1 cellular context compared by ENCODE assay signal in genomic region chr6:17311595-17312311, GRCh38.
A peak's percentile ranks its signal among the peaks of the same experiment; 100 is the strongest.
TF ChIP-seq lines count a peak whose summit lies in the region.

No MANE protein-coding gene starts in this region.

TF ChIP-seq in K562, 482 proteins besides CTCF, POLR2A, EP300 and RAD21 (continued from another document and continues in another):
- no peak for TF ChIP-seq ZNF398 (CRISPR knock-in tag; IDR thresholded peaks at IDR 0.05)
- no peak for TF ChIP-seq ZHX1 (conservative IDR thresholded peaks at IDR 0.05; ENCODE audit: low read length)
- 0 out of 2 replicates have a peak, but pooled peaks have one; percentile 43 for TF ChIP-seq CEBPG (CRISPR knock-in tag; IDR thresholded peaks at IDR 0.05)
- TF ChIP-seq CEBPG (tag; conservative IDR thresholded peaks at IDR 0.05 in 1 of 2, IDR thresholded peaks at IDR 0.05 in 1 of 2), result peak; percentile 59 to 92; a peak in 3 of 4 replicates
- TF ChIP-seq ZNF785 (CRISPR knock-in tag; IDR thresholded peaks at IDR 0.05), result no peak
- peak; percentile 68 for TF ChIP-seq NFE2L1 (tag; IDR thresholded peaks at IDR 0.05; ENCODE audit: borderline replicate concordance, low read depth)
- peak; percentile 82 for TF ChIP-seq MAFK (IDR thresholded peaks at IDR 0.05; ENCODE audit: low read length)
- TF ChIP-seq PML (IDR thresholded peaks at IDR 0.05; ENCODE audit: low read length), result no peak
- TF ChIP-seq AFF1 (IDR thresholded peaks at IDR 0.05; ENCODE audit: low read depth in 1 of 2, partially characterized antibody in 2 of 2), result peak in 1 of 2 experiments; percentile 43
- peak; percentile 68; the same call in 1 of the 2 replicates for TF ChIP-seq ZKSCAN8 (CRISPR knock-in tag; IDR thresholded peaks at IDR 0.05)
- TF ChIP-seq E2F5 (CRISPR knock-in tag; IDR thresholded peaks at IDR 0.05), result 0 out of 2 replicates have a peak, but pooled peaks have one; percentile 49
- peak; percentile 55 for TF ChIP-seq GABPA (tag; conservative IDR thresholded peaks at IDR 0.05; ENCODE audit: low read depth)
- TF ChIP-seq MGA (IDR thresholded peaks at IDR 0.05), result peak; percentile 96
- TF ChIP-seq ATF1 (CRISPR knock-in tag; IDR thresholded peaks at IDR 0.05), result no peak
- TF ChIP-seq ATF1 (tag; IDR thresholded peaks at IDR 0.05), result peak; percentile 51; the same call in 1 of the 2 replicates
- no peak for TF ChIP-seq TFAM (CRISPR knock-in tag; conservative IDR thresholded peaks at IDR 0.05)
- TF ChIP-seq ZNF146 (CRISPR knock-in tag; IDR thresholded peaks at IDR 0.05; ENCODE audit: unreplicated experiment), result no peak
- TF ChIP-seq ATF4 (CRISPR knock-in tag; IDR thresholded peaks at IDR 0.05), result no peak
- TF ChIP-seq ZNF165 (CRISPR knock-in tag; IDR thresholded peaks at IDR 0.05; ENCODE audit: borderline replicate concordance), result no peak
- no peak for TF ChIP-seq TEAD1 (CRISPR knock-in tag; IDR thresholded peaks at IDR 0.05)
- peak; percentile 51; the same call in 1 of the 2 replicates for TF ChIP-seq CTBP1 (IDR thresholded peaks at IDR 0.05; ENCODE audit: borderline replicate concordance)
- TF ChIP-seq FOXK2 (conservative IDR thresholded peaks at IDR 0.05 in 1 of 2, IDR thresholded peaks at IDR 0.05 in 1 of 2; ENCODE audit: low read depth in 2 of 2), result peak in 1 of 2 experiments; percentile 30; a peak in 2 of 4 replicates
- TF ChIP-seq FOXA3 (CRISPR knock-in tag; conservative IDR thresholded peaks at IDR 0.05 in 1 of 2, IDR thresholded peaks at IDR 0.05 in 1 of 2), result no peak
- TF ChIP-seq MEF2A (IDR thresholded peaks at IDR 0.05; ENCODE audit: control insufficient read depth, low read depth, low read length), result peak; percentile 82
- no peak for TF ChIP-seq HDGF (IDR thresholded peaks at IDR 0.05)
- TF ChIP-seq HNRNPK (IDR thresholded peaks at IDR 0.05; ENCODE audit: low read depth, low read length, poor library complexity, severe bottlenecking), result no peak
- no peak for TF ChIP-seq CHD4 (IDR thresholded peaks at IDR 0.05; ENCODE audit: insufficient read depth, insufficient replicate concordance, low read depth, low read length, poor library complexity, severe bottlenecking)
- TF ChIP-seq ZNF217 (CRISPR knock-in tag; IDR thresholded peaks at IDR 0.05), result no peak
- no peak for TF ChIP-seq CHCHD3 (CRISPR knock-in tag; IDR thresholded peaks at IDR 0.05)
- TF ChIP-seq ZNF124 (CRISPR knock-in tag; IDR thresholded peaks at IDR 0.05), result no peak
